6 cellular contexts compared by ENCODE assay signal in genomic region chr7:75421798-75422710, GRCh38. TPM values are rescaled to one million over a fixed set of nuclear protein-coding genes. Genes with fewer than 3 reads are reported as not detected.
DNase-seq lines count a peak whose midpoint lies in the region; ATAC-seq, FAIRE-seq and TF ChIP-seq lines count a peak whose summit lies in the region.
"Not testable (repeated sequence)": the region's sequence is repeated elsewhere in the genome, so short reads cannot be mapped to it uniquely, and the experiment has no call there.

No MANE protein-coding gene starts in this region.

- H2BK20ac ChIP-seq in H9 (ENCODE audit: low read depth, low read length, poor library complexity, severe bottlenecking): not testable (repeated sequence)

- not testable (repeated sequence) for TF ChIP-seq CTCF in H9 (conservative IDR thresholded peaks at IDR 0.05); PC-9 (conservative IDR thresholded peaks at IDR 0.05); GM12878 (IDR thresholded peaks at IDR 0.05 in 2 of 3, conservative IDR thresholded peaks at IDR 0.05 in 1 of 3; ENCODE audit: control insufficient read depth in 2 of 3, extremely low read depth in 1 of 3, insufficient read depth in 1 of 3, low read depth in 3 of 3, low read length in 3 of 3)

- not testable (repeated sequence) for TF ChIP-seq RAD21 in GM12878 (IDR thresholded peaks at IDR 0.05; ENCODE audit: insufficient read depth, low read depth, low read length)

- H3F3A ChIP-seq in PC-9 (ENCODE audit: insufficient read depth, low read depth): not testable (repeated sequence)

- CTCF ChIA-PET in PC-9 (lab: Charles Lee); GM12878 (lab: Yijun Ruan, JAX): not testable (repeated sequence)

- H3K9me3 Mint-ChIP-seq in H9; effector memory CD8-positive, alpha-beta T cell; immature natural killer cell; natural killer cell treated with Interleukin-12 subunit alpha and Interleukin-12 subunit beta and Interleukin-15 and Interleukin-18, amount 100 ng/mL, for 72 hours: not testable (repeated sequence)

- not testable (repeated sequence) for H2AK5ac ChIP-seq in H9 (ENCODE audit: insufficient read length, low read length)

- not testable (repeated sequence) for H3T11ph ChIP-seq in H9 (ENCODE audit: low read length)

- not testable (repeated sequence) for H3K27me3 ChIP-seq in H9 (ENCODE audit: insufficient read depth, low read length); PC-9 (ENCODE audit: insufficient read depth, low read depth); GM12878 (replicated peaks in 1 of 2; ENCODE audit: control insufficient read depth in 2 of 2, insufficient read depth in 2 of 2, low read length in 1 of 2)

- H4K8ac ChIP-seq in H9 (replicated peaks; ENCODE audit: insufficient read length, low read depth, low read length): not testable (repeated sequence)

- no CpG with 5 or more reads among the region's 50 CpGs for WGBS in H9 (ENCODE audit: extremely low coverage, insufficient read length, low lambda C conversion rate)
- 95% methylated on average over 30 of the region's 50 CpGs for WGBS in GM12878 (ENCODE audit: insufficient coverage, insufficient replicate concordance, low lambda C conversion rate, missing lambda C conversion rate)

- H3K23me2 ChIP-seq in H9 (ENCODE audit: insufficient read length, low read depth, low read length, poor library complexity, severe bottlenecking): not testable (repeated sequence)

- not testable (repeated sequence) for H4K5ac ChIP-seq in H9 (ENCODE audit: insufficient read length, low read depth, low read length)

- intact Hi-C loops in PC-9 (cut with micrococcal nuclease; ENCODE audit: unreplicated experiment); GM12878 (cut with micrococcal nuclease; ENCODE audit: unreplicated experiment): not testable (repeated sequence)

- H3K27me3 Mint-ChIP-seq in H9 (ENCODE audit: low read depth); effector memory CD8-positive, alpha-beta T cell; immature natural killer cell (ENCODE audit: low read depth in 3 of 3); natural killer cell treated with Interleukin-12 subunit alpha and Interleukin-12 subunit beta and Interleukin-15 and Interleukin-18, amount 100 ng/mL, for 72 hours: not testable (repeated sequence)

- RAD21 ChIA-PET in GM12878 (lab: Charles Lee; ENCODE audit: unreplicated experiment): not testable (repeated sequence)

- H3K9ac ChIP-seq in H9 (ENCODE audit: extremely low read depth, insufficient read length, low read length); GM12878 (ENCODE audit: control insufficient read depth, insufficient read depth, low read length): not testable (repeated sequence)

- not testable (repeated sequence) for H4K91ac ChIP-seq in H9 (ENCODE audit: insufficient read length, low read depth, low read length)

- not testable (repeated sequence) for H3K27ac ChIP-seq in H9 (ENCODE audit: insufficient read length, low read depth, low read length); PC-9; GM12878 (ENCODE audit: control insufficient read depth, insufficient read depth)

- not testable (repeated sequence) for H3K18ac ChIP-seq in H9 (ENCODE audit: insufficient read length, low read depth, low read length)

- not testable (repeated sequence) for H2BK5ac ChIP-seq in H9 (ENCODE audit: insufficient read length, low read length)

- not testable (repeated sequence) for H3K9me2 ChIP-seq in PC-9 (ENCODE audit: insufficient read depth)

- H3K4me2 ChIP-seq in H9 (ENCODE audit: insufficient read depth, insufficient read length, low read length); PC-9; GM12878 (ENCODE audit: control insufficient read depth, insufficient read depth): not testable (repeated sequence)

- in situ Hi-C loops in GM12878 (cut with MboI): not testable (repeated sequence)

- not testable (repeated sequence) for H3K36me3 ChIP-seq in PC-9 (ENCODE audit: low read depth); GM12878 (ENCODE audit: control insufficient read depth in 2 of 2, insufficient read depth in 2 of 2, low read length in 1 of 2)

- H2BK120ac ChIP-seq in H9 (ENCODE audit: low read depth, low read length, poor library complexity, severe bottlenecking): not testable (repeated sequence)

- BruUV-seq in PC-9 (replicated peaks; lab: Mats Ljungman, UMichigan): TSS peak; percentile 22
- TSS peak; percentile 22 for BruUV-seq in GM12878 (replicated peaks; lab: Mats Ljungman, UMichigan)

- H3K14ac ChIP-seq in H9 (ENCODE audit: insufficient read depth, low read length): not testable (repeated sequence)

- peak; percentile 13 for DNase-seq in H9
- DNase-seq in PC-9; GM12878 (ENCODE audit: low read depth, low spot score); effector memory CD8-positive, alpha-beta T cell; natural killer cell treated with Interleukin-12 subunit alpha and Interleukin-12 subunit beta and Interleukin-15 and Interleukin-18, amount 100 ng/mL, for 72 hours (ENCODE audit: low spot score): not testable (repeated sequence)
- peak; percentile 60 to 68 (median 66) for DNase-seq in immature natural killer cell

- POLR2A ChIA-PET in PC-9 (lab: Charles Lee; ENCODE audit: unreplicated experiment); GM12878 (lab: Charles Lee): not testable (repeated sequence)

- not testable (repeated sequence) for ATAC-seq in GM12878
- ATAC-seq in effector memory CD8-positive, alpha-beta T cell (replicated peaks): peak; percentile 15
- ATAC-seq in natural killer cell treated with Interleukin-12 subunit alpha and Interleukin-12 subunit beta and Interleukin-15 and Interleukin-18, amount 100 ng/mL, for 72 hours: peak; percentile 22 to 25

- H3K4me1 ChIP-seq in H9 (ENCODE audit: insufficient read depth, low read length); PC-9 (replicated peaks; ENCODE audit: insufficient read depth); GM12878 (ENCODE audit: control insufficient read depth, insufficient read depth, low read length): not testable (repeated sequence)

- not testable (repeated sequence) for H3K79me1 ChIP-seq in H9 (ENCODE audit: insufficient read depth, low read depth, low read length, poor library complexity, severe bottlenecking)

- H3K4me3 Mint-ChIP-seq in H9; effector memory CD8-positive, alpha-beta T cell; natural killer cell treated with Interleukin-12 subunit alpha and Interleukin-12 subunit beta and Interleukin-15 and Interleukin-18, amount 100 ng/mL, for 72 hours: not testable (repeated sequence)
- H3K4me3 Mint-ChIP-seq in immature natural killer cell: peak overlapping the region in 1 of 5 donors; percentile 49

- H3K4me3 ChIP-seq in PC-9, GM12878: not testable (repeated sequence)

- not testable (repeated sequence) for H3K23ac ChIP-seq in H9 (ENCODE audit: insufficient read length, low read depth, low read length)

- SMC1A ChIA-PET in GM12878 (lab: Charles Lee; ENCODE audit: uncharacterized antibody, unreplicated experiment): not testable (repeated sequence)

- H2BK12ac ChIP-seq in H9 (ENCODE audit: insufficient read length, low read depth, low read length): not testable (repeated sequence)

- H4K20me1 ChIP-seq in H9 (ENCODE audit: control insufficient read depth, insufficient read depth, insufficient read length); PC-9 (ENCODE audit: insufficient read depth); GM12878 (ENCODE audit: control insufficient read depth, insufficient read depth): not testable (repeated sequence)

- H3K27ac Mint-ChIP-seq in H9; effector memory CD8-positive, alpha-beta T cell: not testable (repeated sequence)
- peak overlapping the region in 2 of 6 donors; percentile 6 to 34 for H3K27ac Mint-ChIP-seq in immature natural killer cell
- H3K27ac Mint-ChIP-seq in natural killer cell treated with Interleukin-12 subunit alpha and Interleukin-12 subunit beta and Interleukin-15 and Interleukin-18, amount 100 ng/mL, for 72 hours: peak overlapping the region in 1 of 2 donors; percentile 26

- peaks cover 11 to 38% (median 34%) of the 10 kb centered on the region in 3 experiments for H3K36me3 Mint-ChIP-seq in H9 (ENCODE audit: insufficient read depth in 1 of 3, low read depth in 3 of 3)
- H3K36me3 Mint-ChIP-seq in effector memory CD8-positive, alpha-beta T cell (ENCODE audit: insufficient read depth): peaks cover 37% of the 10 kb centered on the region
- H3K36me3 Mint-ChIP-seq in immature natural killer cell; natural killer cell treated with Interleukin-12 subunit alpha and Interleukin-12 subunit beta and Interleukin-15 and Interleukin-18, amount 100 ng/mL, for 72 hours: not testable (repeated sequence)

- not testable (repeated sequence) for TF ChIP-seq EP300 in GM12878 (IDR thresholded peaks at IDR 0.05; ENCODE audit: borderline replicate concordance in 1 of 2, control insufficient read depth in 1 of 2, low read depth in 2 of 2, low read length in 2 of 2)

- FAIRE-seq in GM12878 (lab: Jason Lieb, UNC): not testable (repeated sequence)

- H3K4me1 Mint-ChIP-seq in H9; effector memory CD8-positive, alpha-beta T cell (ENCODE audit: low read depth in 2 of 2); natural killer cell treated with Interleukin-12 subunit alpha and Interleukin-12 subunit beta and Interleukin-15 and Interleukin-18, amount 100 ng/mL, for 72 hours (ENCODE audit: low read depth in 2 of 2): not testable (repeated sequence)
- H3K4me1 Mint-ChIP-seq in immature natural killer cell: peaks cover 10 to 14% of the 10 kb centered on the region in 2 donors

- not testable (repeated sequence) for H3K79me2 ChIP-seq in H9 (ENCODE audit: insufficient read depth, low read length); PC-9 (ENCODE audit: low read depth); GM12878 (ENCODE audit: control insufficient read depth, insufficient read depth, low read length)

- H3K56ac ChIP-seq in H9 (ENCODE audit: insufficient read length, low read depth, low read length): not testable (repeated sequence)

- not testable (repeated sequence) for H2BK15ac ChIP-seq in H9 (ENCODE audit: low read depth, low read length)

- not testable (repeated sequence) for H3K4ac ChIP-seq in H9 (ENCODE audit: low read depth, low read length)

- not testable (repeated sequence) for H2AFZ ChIP-seq in H9 (ENCODE audit: low read length); PC-9; GM12878 (ENCODE audit: control insufficient read depth, low read depth, low read length)

- H3K9me3 ChIP-seq in H9 (ENCODE audit: control insufficient read depth, low read depth, low read length); PC-9 (ENCODE audit: insufficient read depth, low read depth); GM12878 (replicated peaks; ENCODE audit: control insufficient read depth, insufficient read depth, low read length): not testable (repeated sequence)

- not testable (repeated sequence) for TF ChIP-seq POLR2A in GM12878 (IDR thresholded peaks at IDR 0.05; ENCODE audit: low read depth, low read length)

RNA-seq across cellular contexts. Expression of gene TRIM73, which starts 26.6 kb away (rescaled TPM):
- 2.7 and 2.9 TPM in 2 replicates for total RNA-seq in H9 (2021)
- total RNA-seq in PC-9 (2021): 16.7 and 24.3 TPM in 2 replicates
- total RNA-seq in GM12878 (2013; cell fraction: nucleolus; rRNA removed): 12.8 and 13.6 TPM in 2 replicates
- total RNA-seq in GM12878 (2014; rRNA removed): 0.71 and 1.6 TPM in 2 replicates
- 0.32 and 0.76 TPM in 2 replicates for total RNA-seq in GM12878 (2014; rRNA removed; fragmentation: Illumina TruSeq; extraction: Trizol)
- 2.4 and 3.6 TPM in 2 replicates for total RNA-seq in GM12878 (2021)
- polyA plus RNA-seq in GM12878 (2011; ENCODE audit: low read depth): 0.62 TPM
- 0.09 and 0.23 TPM in 2 replicates for polyA plus RNA-seq in GM12878 (2011; rRNA removed)
- 0.27 and 0.70 TPM in 2 replicates for polyA plus RNA-seq in GM12878 (2011; cell fraction: cytosol; rRNA removed)
- 4.0 and 6.6 TPM in 2 replicates for polyA plus RNA-seq in GM12878 (2011; cell fraction: nucleus; rRNA removed)
- 1.5 and 1.7 TPM in 2 replicates for polyA plus RNA-seq in GM12878 (2012)
- polyA plus RNA-seq in GM12878 (2014; fragmentation: Illumina TruSeq; extraction: Trizol): 0.19 TPM in 1 of 2 replicates, not detected in the other
- under 1 TPM in 1 of 2 experiments, not detected in 1; 0.16 TPM for polyA plus RNA-seq in GM12878 (2014; fragmentation: Nextera tagmentation; extraction: Ambion mirVana)
- 1.4 and 1.8 TPM in 2 replicates for polyA plus RNA-seq in GM12878 (2014; rRNA removed)
- polyA plus RNA-seq in GM12878 (2016; fragmentation: Nextera tagmentation; extraction: Ambion mirVana): under 1 TPM; 0.21 to 0.86 TPM
- 0.73 and 1.5 TPM in 2 replicates for polyA minus RNA-seq in GM12878 (2011; rRNA and poly(A)+ RNA removed)
- polyA minus RNA-seq in GM12878 (2011; cell fraction: cytosol; rRNA and poly(A)+ RNA removed): 2.4 TPM in 1 of 2 replicates, not detected in the other
- polyA minus RNA-seq in GM12878 (2011; cell fraction: nucleus; rRNA and poly(A)+ RNA removed): 1.1 and 3.1 TPM in 2 replicates
- 1 to 10 TPM in 1 of 3 donors, under 1 TPM in 2; 0.20 to 3.6 (median 0.69) TPM for polyA plus RNA-seq in immature natural killer cell
- total RNA-seq in natural killer cell treated with Interleukin-12 subunit alpha and Interleukin-12 subunit beta and Interleukin-15 and Interleukin-18, amount 100 ng/mL, for 72 hours: 1 to 10 TPM; 2.1 to 5.2 TPM
